In the genomic region with DNA sequence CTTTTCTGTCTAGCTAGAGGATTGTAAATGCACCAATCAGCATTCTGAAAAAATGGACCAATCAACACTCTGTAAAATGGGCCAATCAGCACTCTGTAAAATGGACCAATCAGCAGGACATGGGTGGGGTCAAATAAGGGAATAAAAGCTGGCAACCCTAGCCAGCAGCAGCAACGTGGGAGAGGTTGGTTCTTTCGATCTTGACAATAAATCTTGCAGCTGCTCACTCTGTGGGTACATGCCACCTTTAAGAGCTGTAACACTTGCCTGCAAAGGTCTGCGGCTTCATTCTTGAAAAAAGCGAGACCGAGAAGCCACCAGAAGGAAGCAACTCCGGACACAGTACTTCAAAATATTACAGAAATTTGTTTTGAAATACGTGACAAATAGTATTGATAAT, we compare ENCODE assay signal across 25 cellular contexts.
"Had no signal": no experiment of that assay in that cellular context is flagged by ENCODE, and none has a peak within 500 bp of the region (broad histone marks: within the 10 kb centered on the region; RNA-seq: fewer than 3 reads in every experiment).

No MANE protein-coding gene starts in this region.

- H3K27ac ChIP-seq: dorsolateral prefrontal cortex, ovary, psoas muscle, skin epidermis, spleen, thoracic aorta, tibial nerve, upper lobe of right lung, vagina had no signal

- H3K27me3 ChIP-seq: dorsolateral prefrontal cortex, ovary, spleen, tibial nerve, upper lobe of right lung, vagina had no signal

- H3K4me3 ChIP-seq: dorsolateral prefrontal cortex, lung, ovary, psoas muscle, skin epidermis, spleen, thoracic aorta, tibial nerve, upper lobe of right lung, vagina had no signal

- H3K36me3 ChIP-seq: ovary, spleen, thoracic aorta, tibial nerve, upper lobe of right lung, vagina had no signal

- H3K9me3 ChIP-seq: ovary, psoas muscle, thoracic aorta, tibial nerve, upper lobe of right lung, vagina had no signal

- FAIRE-seq: frontal cortex had no signal

- H3K4me1 ChIP-seq: psoas muscle, spleen, tibial nerve, upper lobe of right lung, vagina had no signal

- DNase-seq: dorsolateral prefrontal cortex; effector CD4-positive, alpha-beta T cell; hypothalamus; immature natural killer cell; islet precursor cell; kidney glomerular epithelial cell; left colon; natural killer cell; occipital lobe; ovary; posterior cingulate gyrus; psoas muscle; right cardiac atrium; spleen; stimulated activated CD4-positive, alpha-beta T cell treated with anti-CD3 and anti-CD28 coated beads, Interleukin-4, amount 100 ng/mL, for 4 hours; stimulated activated naive CD8-positive, alpha-beta T cell treated with anti-CD3 and anti-CD28 coated beads, Interleukin-15, Interleukin-2, amounts not matched to agents 100 U/mL and 50 U/mL, for 24 hours; substantia nigra; upper lobe of right lung had no signal

- ATAC-seq: left colon; natural killer cell; psoas muscle; right cardiac atrium; stimulated activated memory B cell treated with anti-CD40 and anti-IgM and Interleukin-4, amounts not matched to agents 10 μg/mL and 1 μg/mL and 100 μg/mL, for 72 hours; stimulated activated naive CD8-positive, alpha-beta T cell treated with anti-CD3 and anti-CD28 coated beads, Interleukin-15, Interleukin-2, amounts not matched to agents 100 U/mL and 50 U/mL, for 24 hours; upper lobe of right lung had no signal
